ENCODE assay signal across 25 cellular contexts in the genomic region with DNA sequence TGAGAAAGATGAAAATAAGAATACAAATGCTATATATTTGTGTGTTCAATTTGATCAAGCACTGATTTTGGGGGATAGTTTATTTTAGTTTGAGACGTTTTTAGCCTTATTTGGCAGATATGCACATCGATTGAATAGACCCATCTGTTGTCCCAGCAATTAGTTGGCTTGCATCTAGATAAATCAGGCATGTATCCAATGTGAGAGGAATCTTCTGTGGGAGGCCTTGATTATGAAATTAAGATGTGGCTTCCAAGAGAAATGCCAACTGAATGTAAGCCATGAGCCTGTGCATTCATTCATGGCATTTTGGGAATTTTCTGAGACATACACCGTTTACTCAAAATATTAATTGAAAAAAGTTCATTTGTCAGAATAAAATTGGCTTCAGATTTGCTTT.
"Had no signal": no experiment of that assay in that cellular context is flagged by ENCODE, and none has a peak within 500 bp of the region (broad histone marks: within the 10 kb centered on the region; RNA-seq: fewer than 3 reads in every experiment).

No MANE protein-coding gene starts in this region.

- FAIRE-seq: astrocyte had no signal

- DNase-seq: activated CD4-positive, alpha-beta T cell treated with anti-CD3 and anti-CD28 coated beads, Interleukin-2, amount 10 ng/mL, durations not matched to agents 7 days and 5 days; activated CD4-positive, alpha-beta T cell treated with anti-CD3 and anti-CD28 coated beads, Interleukin-2, amount 50 U/mL, for 48 hours; activated CD8-positive, alpha-beta T cell treated with anti-CD3 and anti-CD28 coated beads, Interleukin-2, amount 10 ng/mL, durations not matched to agents 7 days and 5 days; activated gamma-delta T cell treated with Interleukin-2 at 50 U/mL for 16 hours; activated naive CD4-positive, alpha-beta T cell treated with anti-CD3 and anti-CD28 coated beads for 36 hours; activated T-cell treated with anti-CD3 and anti-CD28 coated beads, Interleukin-2, amount 50 U/mL, for 24 hours; adrenal gland; body of pancreas; cerebellar nuclear complex; NCI-H1092 treated with DMSO at 0.1 percent for 48 hours; NCI-H1417; NCI-H2029 treated with DMSO at 0.1 percent for 48 hours; NCI-H2107; NCI-H226; NCI-H510A; NCI-H526; NCI-H748 treated with DMSO at 0.1 percent for 48 hours; NK-92 treated with Interleukin-12 subunit alpha and Interleukin-12 subunit beta, amount 100 ng/mL, for 24 hours; PC-3; Peyer's patch; RPMI8226; SHP77 treated with DMSO at 0.1 percent for 48 hours; SK-N-SH had no signal

- ATAC-seq: activated CD8-positive, alpha-beta T cell treated with anti-CD3 and anti-CD28 coated beads, Interleukin-2, amount 10 ng/mL, durations not matched to agents 7 days and 5 days; activated naive CD4-positive, alpha-beta T cell treated with anti-CD3 and anti-CD28 coated beads, Interleukin-2, amount 50 U/mL, for 72 hours; body of pancreas; PC-3 had no signal
